In genomic region chr12:130133851-130134562, GRCh38 we compare ENCODE assay signal across 36 cellular contexts. TPM values are rescaled to one million over a fixed set of nuclear protein-coding genes. Genes with fewer than 3 reads are reported as not detected.
"Had no signal": no experiment of that assay in that cellular context is flagged by ENCODE, and none has a peak within 500 bp of the region (broad histone marks: within the 10 kb centered on the region; RNA-seq: fewer than 3 reads in every experiment).

No MANE protein-coding gene starts in this region.

- H3K4me3 ChIP-seq: PC-9 had no signal

- H3K27ac ChIP-seq: brain microvascular endothelial cell, KMS-11, PC-9, RWPE1 had no signal

- DNase-seq: activated CD4-positive, alpha-beta T cell treated with anti-CD3 and anti-CD28 coated beads for 36 hours; activated CD4-positive, alpha-beta T cell treated with anti-CD3 and anti-CD28 coated beads, Interleukin-2, amount 10 ng/mL, durations not matched to agents 7 days and 5 days; activated CD4-positive, alpha-beta T cell treated with anti-CD3 and anti-CD28 coated beads, Interleukin-2, amount 50 U/mL, for 48 hours; activated CD8-positive, alpha-beta memory T cell treated with anti-CD3 and anti-CD28 coated beads, Interleukin-2, amount 50 U/mL, for 4 hours; activated gamma-delta T cell treated with Interleukin-2 at 50 U/mL for 16 hours; activated naive CD4-positive, alpha-beta T cell treated with anti-CD3 and anti-CD28 coated beads for 36 hours; activated naive CD8-positive, alpha-beta T cell treated with anti-CD3 and anti-CD28 coated beads, Interleukin-2, amount 50 U/mL, for 24 hours; activated T-cell treated with anti-CD3 and anti-CD28 coated beads for 4 hours; activated T-cell treated with anti-CD3 and anti-CD28 coated beads, Interleukin-2, amount 50 U/mL, for 4 hours; anterior cingulate cortex; brain microvascular endothelial cell; central memory CD4-positive, alpha-beta T cell; NCI-H1048; NCI-H1105 treated with DMSO at 0.1 percent for 48 hours; NCI-H1436; NCI-H1694; NCI-H2029; NCI-H345; NCI-H524 treated with DMSO at 0.1 percent for 48 hours; NK-92 treated with Interleukin-12 subunit alpha and Interleukin-12 subunit beta, amount 100 ng/mL, for 24 hours; PC-9; SIG-M5; T1000 had no signal

- H3K4me1 Mint-ChIP-seq: activated CD4-positive, alpha-beta T cell treated with anti-CD3 and anti-CD28 coated beads, Interleukin-2, amount 10 ng/mL, durations not matched to agents 7 days and 5 days; activated naive CD8-positive, alpha-beta T cell treated with anti-CD3 and anti-CD28 coated beads, Interleukin-2, amount 50 U/mL, for 24 hours had no signal

- H3K27me3 ChIP-seq: brain microvascular endothelial cell had no signal

- H3K4me3 Mint-ChIP-seq: activated CD4-positive, alpha-beta T cell treated with anti-CD3 and anti-CD28 coated beads for 36 hours; activated CD4-positive, alpha-beta T cell treated with anti-CD3 and anti-CD28 coated beads, Interleukin-2, amount 10 ng/mL, durations not matched to agents 7 days and 5 days; activated naive CD4-positive, alpha-beta T cell treated with anti-CD3 and anti-CD28 coated beads for 36 hours; activated naive CD8-positive, alpha-beta T cell; activated naive CD8-positive, alpha-beta T cell treated with anti-CD3 and anti-CD28 coated beads, Interleukin-2, amount 50 U/mL, for 24 hours; activated T-cell treated with anti-CD3 and anti-CD28 coated beads, Interleukin-2, amount 50 U/mL, for 4 hours; activated T-helper 1 cell treated with anti-CD3 and anti-CD28 coated beads, Interleukin-12 subunit alpha, Interleukin-12 subunit beta, Interleukin-2, Interleukin-4 antibody, amounts not matched to agents 30 ng/mL and 10 ng/mL and 1 ng/mL, durations not matched to agents 14 hours and 24 hours and 36 hours; WTC11 had no signal

- H2AFZ ChIP-seq: PC-9 had no signal

- FAIRE-seq: RCC 7860 had no signal

- ATAC-seq: activated CD4-positive, alpha-beta T cell treated with anti-CD3 and anti-CD28 coated beads for 36 hours; activated CD4-positive, CD25-positive, alpha-beta regulatory T cell treated with anti-CD3 and anti-CD28 coated beads, Interleukin-2, amount 50 U/mL, for 24 hours; activated naive CD8-positive, alpha-beta T cell treated with anti-CD3 and anti-CD28 coated beads, Interleukin-2, amount 50 U/mL, for 24 hours; activated T-cell treated with anti-CD3 and anti-CD28 coated beads, Interleukin-2, amount 50 U/mL, for 4 hours; Right ventricle myocardium inferior; WTC11 had no signal

- H3K27ac Mint-ChIP-seq: activated CD4-positive, alpha-beta T cell treated with anti-CD3 and anti-CD28 coated beads for 36 hours; activated CD4-positive, alpha-beta T cell treated with anti-CD3 and anti-CD28 coated beads, Interleukin-2, amount 10 ng/mL, durations not matched to agents 7 days and 5 days; activated naive CD4-positive, alpha-beta T cell treated with anti-CD3 and anti-CD28 coated beads for 36 hours; activated naive CD8-positive, alpha-beta T cell; activated naive CD8-positive, alpha-beta T cell treated with anti-CD3 and anti-CD28 coated beads, Interleukin-2, amount 50 U/mL, for 24 hours; activated T-helper 1 cell treated with anti-CD3 and anti-CD28 coated beads, Interleukin-12 subunit alpha, Interleukin-12 subunit beta, Interleukin-2, Interleukin-4 antibody, amounts not matched to agents 30 ng/mL and 10 ng/mL and 1 ng/mL, durations not matched to agents 14 hours and 24 hours and 36 hours; WTC11 had no signal

- H3K9ac ChIP-seq: KMS-11 had no signal

- H3K27me3 Mint-ChIP-seq: activated CD4-positive, alpha-beta T cell treated with anti-CD3 and anti-CD28 coated beads for 36 hours; activated CD4-positive, alpha-beta T cell treated with anti-CD3 and anti-CD28 coated beads, Interleukin-2, amount 10 ng/mL, durations not matched to agents 7 days and 5 days; activated naive CD8-positive, alpha-beta T cell had no signal

- H3K36me3 ChIP-seq: brain microvascular endothelial cell had no signal

- H3K36me3 Mint-ChIP-seq: activated naive CD8-positive, alpha-beta T cell had no signal

- H3K4me2 ChIP-seq: KMS-11, PC-9 had no signal

- H3K9me3 Mint-ChIP-seq: activated naive CD4-positive, alpha-beta T cell treated with anti-CD3 and anti-CD28 coated beads for 36 hours; activated T-cell treated with anti-CD3 and anti-CD28 coated beads, Interleukin-2, amount 50 U/mL, for 4 hours had no signal

RNA-seq across cellular contexts. Expression of gene FZD10, which starts 28.3 kb away (rescaled TPM):
- total RNA-seq: activated CD4-positive, alpha-beta T cell treated with anti-CD3 and anti-CD28 coated beads for 36 hours; activated CD4-positive, alpha-beta T cell treated with anti-CD3 and anti-CD28 coated beads, Interleukin-2, amount 10 ng/mL, durations not matched to agents 7 days and 5 days; activated naive CD4-positive, alpha-beta T cell treated with anti-CD3 and anti-CD28 coated beads for 36 hours; activated T-cell treated with anti-CD3 and anti-CD28 coated beads, Interleukin-2, amount 50 U/mL, for 4 hours; activated T-helper 1 cell treated with anti-CD3 and anti-CD28 coated beads, Interleukin-12 subunit alpha, Interleukin-12 subunit beta, Interleukin-2, Interleukin-4 antibody, amounts not matched to agents 30 ng/mL and 10 ng/mL and 1 ng/mL, durations not matched to agents 14 hours and 24 hours and 36 hours; MCF 10A; NCI-H460; PC-9; Right ventricle myocardium inferior; SK-MEL-5; T-helper 1 cell treated with Interleukin-12 subunit alpha and Interleukin-12 subunit beta and Interleukin-4 antibody, amounts not matched to agents 30 ng/mL and 1 ng/mL, for 36 hours; T-helper 2 cell treated with Interferon-gamma antibody and Interleukin-4, amounts not matched to agents 100 ng/mL and 5 ng/mL, for 36 hours had no signal
